14 cellular contexts compared by ENCODE assay signal in the genomic region with DNA sequence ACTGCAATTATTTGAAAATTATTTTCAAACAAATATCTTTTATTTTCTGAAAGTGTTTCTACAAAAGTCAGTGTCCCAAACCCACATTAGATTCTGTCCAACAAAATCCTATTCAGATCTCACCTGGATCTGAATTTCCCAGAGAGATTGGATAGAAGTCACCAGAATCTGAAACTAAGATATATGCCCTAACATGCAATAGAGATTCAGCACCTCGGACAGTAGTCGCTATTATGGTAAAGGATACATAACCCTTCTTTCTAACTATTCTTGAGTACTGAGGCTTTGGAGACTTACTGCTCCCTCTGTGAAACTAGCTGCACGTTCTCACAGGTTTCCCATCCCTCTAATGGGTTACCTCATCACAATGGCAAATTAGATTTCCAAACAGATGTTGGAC.
A peak's percentile ranks its signal among the peaks of the same experiment; 100 is the strongest.
DNase-seq lines count a peak whose midpoint lies in the region; ATAC-seq, FAIRE-seq and TF ChIP-seq lines count a peak whose summit lies in the region.
"Had no signal": no experiment of that assay in that cellular context is flagged by ENCODE, and none has a peak within 500 bp of the region (broad histone marks: within the 10 kb centered on the region; RNA-seq: fewer than 3 reads in every experiment).

No MANE protein-coding gene starts in this region.

- ATAC-seq in HG03135 (IDR thresholded peaks at IDR 0.05; ENCODE audit: unreplicated experiment): no peak
- no peak for ATAC-seq in left lobe of liver
- ATAC-seq: body of pancreas had no signal

- TF ChIP-seq POLR2A in NB4 (IDR thresholded peaks at IDR 0.05; ENCODE audit: extremely low read depth, insufficient read length): no peak

- TF ChIP-seq CTCF in NB4 (IDR thresholded peaks at IDR 0.05; ENCODE audit: low read depth, low read length) (no peak), bronchial epithelial cell (IDR thresholded peaks at IDR 0.05; ENCODE audit: insufficient read depth, low read length, severe bottlenecking) (no peak)

- H3K4me3 ChIP-seq in H7 (ENCODE audit: insufficient read depth, low read depth, low read length) (no peak overlapping the region), NB4 (ENCODE audit: low read depth, low read length) (no peak overlapping the region), bronchial epithelial cell (ENCODE audit: low read depth, low read length) (no peak overlapping the region)
- H3K4me3 ChIP-seq: body of pancreas, left ventricle myocardium inferior had no signal

- H3K27me3 ChIP-seq in H7 (ENCODE audit: control insufficient read depth, insufficient read depth, low read length) (no peaks in the 10 kb centered on the region), bronchial epithelial cell (ENCODE audit: control insufficient read depth, insufficient read depth, low read length) (no peaks in the 10 kb centered on the region)
- H3K27me3 ChIP-seq: body of pancreas had no signal

- H3K36me3 ChIP-seq in H7 (replicated peaks; ENCODE audit: control insufficient read depth, insufficient read depth, low read length) (no peaks in the 10 kb centered on the region), bronchial epithelial cell (ENCODE audit: control insufficient read depth, insufficient read depth, low read length) (no peaks in the 10 kb centered on the region)
- H3K36me3 ChIP-seq: left ventricle myocardium inferior had no signal

- peak; percentile 32 for DNase-seq in H7
- DNase-seq in NB4 (ENCODE audit: low read depth): peak; percentile 31
- DNase-seq in bronchial epithelial cell (ENCODE audit: low read depth): peak; percentile 26
- DNase-seq in left kidney (ENCODE audit: low read depth, low spot score): peak; percentile 87
- DNase-seq in pons (ENCODE audit: low spot score): no peak
- no peak for DNase-seq in hypothalamus (lab: John Stamatoyannopoulos, UW)
- DNase-seq in left lobe of liver (ENCODE audit: low spot score): no peak
- DNase-seq: activated CD8-positive, alpha-beta memory T cell treated with anti-CD3 and anti-CD28 coated beads, Interleukin-2, amount 50 U/mL, for 4 hours; body of pancreas; left ventricle myocardium inferior; NCI-H1694 treated with DMSO at 0.1 percent for 48 hours; stimulated activated CD4-positive, alpha-beta T cell treated with anti-CD3 and anti-CD28 coated beads, Interleukin-1b, Interleukin-23, amount 100 ng/mL, for 48 hours; T1000 had no signal

- FAIRE-seq in bronchial epithelial cell (lab: Jason Lieb, UNC): no peak

Comparison
In these comparisons a context has a peak if more than half of its experiments do, and no peak if none do; other contexts are left out.
1. DNase-seq: peak in H7 (single experiment), NB4 (single experiment), bronchial epithelial cell (single experiment) and left kidney (single experiment); none in pons (single experiment), hypothalamus (0 of 51) and left lobe of liver (single experiment).